ENCODE assay signal across 8 cellular contexts in genomic region chr10:1109795-1110673, GRCh38. TPM values are rescaled to one million over a fixed set of nuclear protein-coding genes. Genes with fewer than 3 reads are reported as not detected.
DNase-seq lines count a peak whose midpoint lies in the region; ATAC-seq, FAIRE-seq and TF ChIP-seq lines count a peak whose summit lies in the region.

No MANE protein-coding gene starts in this region.

- H3K36me3 Mint-ChIP-seq in WTC11: peaks cover 51% of the 10 kb centered on the region

- TF ChIP-seq EP300 in HepG2 (IDR thresholded peaks at IDR 0.05; ENCODE audit: low read depth in 2 of 2, low read length in 2 of 2) (no peak), HepG2 (CRISPR knock-in tag; IDR thresholded peaks at IDR 0.05; ENCODE audit: borderline replicate concordance) (no peak)

- no peak overlapping the region for H3K4me3 Mint-ChIP-seq in WTC11

- no peaks in the 10 kb centered on the region for H3K9me2 ChIP-seq in GM23248 (ENCODE audit: insufficient read depth)

- H3K9ac ChIP-seq in GM23248: no peak overlapping the region
- H3K9ac ChIP-seq in HepG2 (ENCODE audit: insufficient read depth, low read depth, low read length): no peak overlapping the region

- TF ChIP-seq CTCF in GM12865 (IDR thresholded peaks at IDR 0.05; ENCODE audit: insufficient read depth, low read depth, low read length, missing control alignments) (peak; percentile 78), LNCAP (IDR thresholded peaks at IDR 0.05) (peak; percentile 66), WTC11 (IDR thresholded peaks at IDR 0.05) (peak; percentile 51), HepG2 (CRISPR knock-in tag; IDR thresholded peaks at IDR 0.05) (peak; percentile 86)

- TF ChIP-seq RAD21 in HepG2 (CRISPR knock-in tag; IDR thresholded peaks at IDR 0.05): 0 out of 2 replicates have a peak, but pooled peaks have one; percentile 50

- intact Hi-C loops in HepG2 (cut with micrococcal nuclease; ENCODE audit: unreplicated experiment): loop anchor here (5.0 kb wide), 1 partner anchor 622 kb away; no protein-coding TSS in a partner anchor

- H3K79me2 ChIP-seq in GM23248 (ENCODE audit: insufficient read depth) (peaks cover 35% of the 10 kb centered on the region), HepG2 (ENCODE audit: insufficient read depth, low read length) (no peaks in the 10 kb centered on the region)

- POLR2A ChIA-PET in WTC11 (lab: Charles Lee) (no interaction called here), HepG2 (lab: Yijun Ruan, JAX) (interaction anchor here (0.7 kb wide), 1 partner anchor 61 kb away, joined by 3 read pairs; no protein-coding TSS in a partner anchor)

- H3K27me3 ChIP-seq in GM23248 (replicated peaks; ENCODE audit: insufficient read depth) (no peaks in the 10 kb centered on the region), HepG2 (ENCODE audit: control insufficient read depth in 1 of 2, insufficient read depth in 2 of 2, low read length in 2 of 2) (no peaks in the 10 kb centered on the region)

- no peak for TF ChIP-seq POLR2A in HepG2 (IDR thresholded peaks at IDR 0.05; ENCODE audit: insufficient read depth in 1 of 2, low read depth in 2 of 2, low read length in 2 of 2)

- peak; percentile 86 for DNase-seq in GM12865 (ENCODE audit: low read depth)
- peak; percentile 70 for DNase-seq in GM23248
- DNase-seq in WTC11 (ENCODE audit: low spot score): peak; percentile 83
- DNase-seq in central memory CD4-positive, alpha-beta T cell: peak; percentile 79
- DNase-seq in HepG2 (ENCODE audit: low spot score): peak; percentile 73
- DNase-seq in stimulated activated CD4-positive, alpha-beta T cell treated with anti-CD3 and anti-CD28 coated beads, TNF-alpha, amount 100 ng/mL, for 48 hours (ENCODE audit: low read depth in 3 of 3): peak; percentile 58 to 62 (median 62)
- DNase-seq in DMS153 (lab: John Stamatoyannopoulos, UW): no peak

- H3K27me3 Mint-ChIP-seq in WTC11 (ENCODE audit: low read depth): no peaks in the 10 kb centered on the region

- no peaks in the 10 kb centered on the region for H3K9me3 Mint-ChIP-seq in WTC11

- H3K27ac ChIP-seq in GM23248: no peak overlapping the region
- no peak overlapping the region for H3K27ac ChIP-seq in HepG2 (ENCODE audit: extremely low read length, insufficient read depth, low read length)

- peak; percentile 92 for ATAC-seq in WTC11
- ATAC-seq in HepG2: peak; percentile 97

- H3K9me3 ChIP-seq in GM23248 (ENCODE audit: low read depth): no peaks in the 10 kb centered on the region
- no peaks in the 10 kb centered on the region for H3K9me3 ChIP-seq in HepG2 (ENCODE audit: low read length)

- H3F3A ChIP-seq in GM23248 (ENCODE audit: insufficient read depth): 0 out of 2 replicates have a peak, but pooled peaks cover 5% of the 10 kb centered on the region

- peak overlapping the region; percentile 4 for H3K27ac Mint-ChIP-seq in WTC11

- in situ Hi-C loops in GM23248 (cut with MboI) (no loop called here), HepG2 (cut with HindIII; ENCODE audit: extremely low pct_ligation_motif_present, low pct_unique_long_range_greater_than_20kb) (no loop called here)

- H2AFZ ChIP-seq in GM23248: no peak overlapping the region
- H2AFZ ChIP-seq in HepG2 (ENCODE audit: low read length): no peak overlapping the region

- no peak overlapping the region for H3K4me2 ChIP-seq in GM23248 (ENCODE audit: unreplicated experiment)
- peak overlapping the region; percentile 25 for H3K4me2 ChIP-seq in HepG2 (ENCODE audit: low read depth, low read length)

- no peak overlapping the region for H3K4me3 ChIP-seq in GM12865 (ENCODE audit: low read depth, low read length)
- no peak overlapping the region for H3K4me3 ChIP-seq in GM23248
- H3K4me3 ChIP-seq in HepG2 (replicated peaks in 1 of 3; ENCODE audit: insufficient read depth in 1 of 3, low read depth in 2 of 3, low read length in 3 of 3): no peak overlapping the region

- 85 to 86% methylated on average over 32 of the region's 32 CpGs for WGBS in GM23248 (ENCODE audit: low coverage in 1 of 2, low lambda C conversion rate in 2 of 2, missing lambda C conversion rate in 2 of 2), 2 experiments
- WGBS in HepG2 (ENCODE audit: low lambda C conversion rate): 61% methylated on average over 29 of the region's 32 CpGs

- H3K4me1 ChIP-seq in GM23248 (ENCODE audit: insufficient read depth) (no peaks in the 10 kb centered on the region), HepG2 (ENCODE audit: insufficient read depth, low read length) (peaks cover 12% of the 10 kb centered on the region; the same call in 1 of the 2 replicates)

- H3K36me3 ChIP-seq in GM23248 (ENCODE audit: low read depth) (peaks cover 28% of the 10 kb centered on the region; the same call in 1 of the 2 replicates), HepG2 (replicated peaks in 1 of 2; ENCODE audit: control insufficient read depth in 1 of 2, insufficient read depth in 2 of 2, low read length in 2 of 2) (peaks cover 19 to 48% of the 10 kb centered on the region in 2 experiments; a peak in 4 of 5 replicates)

- BruUV-seq in HepG2 (replicated peaks; lab: Mats Ljungman, UMichigan): no TSS peak

- peak; percentile 90 for FAIRE-seq in HepG2 (lab: Jason Lieb, UNC)

- H4K20me1 ChIP-seq in GM23248 (ENCODE audit: insufficient read depth) (no peaks in the 10 kb centered on the region), HepG2 (ENCODE audit: insufficient read depth, low read length) (peaks cover 11% of the 10 kb centered on the region)

- CTCF ChIA-PET in WTC11 (lab: Charles Lee) (interaction anchor here (0.6 to 2.5 kb wide), 44 partner anchors 8 to 645 kb away, joined by 3 to 36 read pairs (median 4); partner anchors contain the start of gene ADARB2), HepG2 (lab: Yijun Ruan, JAX; ENCODE audit: low intra/inter-chr PET ratio, low total read pairs) (no interaction called here)

- H3K4me1 Mint-ChIP-seq in WTC11: peaks cover 31% of the 10 kb centered on the region

TF ChIP-seq in WTC11, 78 proteins besides CTCF, POLR2A, EP300 and RAD21 (continues in another document):
- TF ChIP-seq GABPB1 (CRISPR knock-in tag; IDR thresholded peaks at IDR 0.05): 0 out of 2 replicates have a peak, but pooled peaks have one; percentile 13

TF ChIP-seq in HepG2, 621 proteins besides CTCF, POLR2A, EP300 and RAD21 (continues in another document):
- TF ChIP-seq ZNF619 (CRISPR knock-in tag; IDR thresholded peaks at IDR 0.05) (no peak), SMC3 (IDR thresholded peaks at IDR 0.05; ENCODE audit: low read length) (peak; percentile 35; the same call in 1 of the 2 replicates), FOXM1 (CRISPR knock-in tag; IDR thresholded peaks at IDR 0.05) (no peak), ZNF672 (CRISPR knock-in tag; IDR thresholded peaks at IDR 0.05) (no peak), HNRNPL (IDR thresholded peaks at IDR 0.05; ENCODE audit: low read depth, low read length) (no peak), TEAD3 (CRISPR knock-in tag; optimal IDR thresholded peaks at IDR 0.05; ENCODE audit: borderline replicate concordance) (peak; percentile 58), TFAP4 (IDR thresholded peaks at IDR 0.05; ENCODE audit: borderline replicate concordance, low read depth) (peak; percentile 90), TOE1 (CRISPR knock-in tag; IDR thresholded peaks at IDR 0.05) (no peak), FOXA3 (CRISPR knock-in tag; IDR thresholded peaks at IDR 0.05) (0 out of 2 replicates have a peak, but pooled peaks have one; percentile 13), FOSL2 (CRISPR knock-in tag; IDR thresholded peaks at IDR 0.05) (peak; percentile 77)

RNA-seq across cellular contexts. Expression of gene WDR37, which starts 53.8 kb away (rescaled TPM):
- 12.8 and 16.5 TPM in 2 replicates for total RNA-seq in GM23248 (2014; rRNA removed; shearing (Covaris generic))
- polyA plus RNA-seq in GM23248 (2016; fragmentation: Nextera tagmentation; extraction: Ambion mirVana) (11.5 and 13.7 TPM in 2 replicates), HepG2 (2011; rRNA removed) (7.5 and 8.6 TPM in 2 replicates)
- total RNA-seq in WTC11 (2021) (10.4 to 13.6 TPM (median 11.8 TPM) in 3 replicates), HepG2 (2016; rRNA removed; fragmentation: Illumina TruSeq; extraction: Trizol) (5.4 and 5.9 TPM in 2 replicates)
- 14.4 and 16.4 TPM in 2 replicates for total RNA-seq in HepG2 (2016; cell fraction: cytosol; rRNA removed; fragmentation: Illumina TruSeq; extraction: Trizol; ENCODE audit: low read depth)
- 4.7 and 6.1 TPM in 2 replicates for total RNA-seq in HepG2 (2016; cell fraction: insoluble cytoplasmic fraction; rRNA removed; fragmentation: Illumina TruSeq; extraction: Trizol)
- 8.1 and 8.5 TPM in 2 replicates for total RNA-seq in HepG2 (2016; cell fraction: membrane; rRNA removed; fragmentation: Illumina TruSeq; extraction: Trizol)
- 7.7 and 7.8 TPM in 2 replicates for total RNA-seq in HepG2 (2016; cell fraction: nucleus; rRNA removed; fragmentation: Illumina TruSeq; extraction: Trizol)
- polyA plus RNA-seq in HepG2 (2011; cell fraction: cytosol; rRNA removed): 5.3 TPM in 2 replicates
- polyA plus RNA-seq in HepG2 (2011; cell fraction: nucleus; rRNA removed): 19.8 and 22.5 TPM in 2 replicates
- 6.1 and 6.9 TPM in 2 replicates for polyA plus RNA-seq in HepG2 (2012)
- polyA plus RNA-seq in HepG2 (2016; cell fraction: cytosol; fragmentation: Illumina TruSeq; extraction: Trizol; ENCODE audit: low read depth): 0.37 and 0.41 TPM in 2 replicates
- polyA plus RNA-seq in HepG2 (2016; cell fraction: insoluble cytoplasmic fraction; fragmentation: Illumina TruSeq; extraction: Trizol; ENCODE audit: low read depth): 4.6 and 5.8 TPM in 2 replicates
- polyA plus RNA-seq in HepG2 (2016; cell fraction: membrane; fragmentation: Illumina TruSeq; extraction: Trizol; ENCODE audit: low read depth): 1.1 and 1.2 TPM in 2 replicates
- 16.0 TPM in 2 replicates for polyA plus RNA-seq in HepG2 (2016; cell fraction: nucleus; fragmentation: Illumina TruSeq; extraction: Trizol; ENCODE audit: insufficient read depth, low read depth)
- polyA minus RNA-seq in HepG2 (2011; rRNA and poly(A)+ RNA removed; ENCODE audit: low replicate concordance): 39.9 and 41.7 TPM in 2 replicates
- polyA minus RNA-seq in HepG2 (2011; cell fraction: cytosol; rRNA and poly(A)+ RNA removed): 7.3 and 13.4 TPM in 2 replicates
- 16.2 and 17.1 TPM in 2 replicates for polyA minus RNA-seq in HepG2 (2011; cell fraction: nucleus; rRNA and poly(A)+ RNA removed)
